Comparison of ENCODE assay signal across 27 cellular contexts in the genomic region with DNA sequence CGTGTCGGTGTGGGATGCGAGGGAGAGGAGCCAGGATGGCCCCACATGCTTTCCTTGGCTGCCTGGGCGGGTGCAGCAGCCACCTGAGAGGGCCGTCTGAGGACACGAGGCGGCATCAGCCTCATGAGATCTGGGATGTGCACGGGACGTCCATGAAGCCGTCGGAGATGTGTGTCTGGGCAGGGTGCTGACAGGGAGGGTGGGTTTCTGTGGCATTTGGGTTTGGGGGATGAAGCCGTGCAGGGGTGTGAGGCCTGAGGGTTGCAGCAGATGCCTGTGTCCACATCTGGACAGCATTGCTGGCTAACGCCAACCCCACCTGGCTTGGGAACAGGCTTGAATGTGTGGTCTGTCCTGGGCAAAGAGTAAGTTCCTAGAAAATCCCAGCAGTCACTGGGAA.
A peak's percentile ranks its signal among the peaks of the same experiment; 100 is the strongest.
DNase-seq lines count a peak whose midpoint lies in the region; ATAC-seq, FAIRE-seq and TF ChIP-seq lines count a peak whose summit lies in the region.
"Had no signal": no experiment of that assay in that cellular context is flagged by ENCODE, and none has a peak within 500 bp of the region (broad histone marks: within the 10 kb centered on the region; RNA-seq: fewer than 3 reads in every experiment).

No MANE protein-coding gene starts in this region.

- H3K9me3 ChIP-seq in osteoblast (ENCODE audit: low read depth, low read length) (no peaks in the 10 kb centered on the region), pancreas (no peaks in the 10 kb centered on the region)
- H3K9me3 ChIP-seq: BLaER1, thyroid gland, vagina had no signal

- no peaks in the 10 kb centered on the region for H4K20me1 ChIP-seq in osteoblast (ENCODE audit: insufficient read depth, low read length)
- H4K20me1 ChIP-seq: BLaER1 had no signal

- H3K79me2 ChIP-seq in osteoblast (ENCODE audit: insufficient read depth, low read length): no peaks in the 10 kb centered on the region

- H2AFZ ChIP-seq in osteoblast (ENCODE audit: low read length): no peak overlapping the region
- H2AFZ ChIP-seq: PC-9 had no signal

- no peak overlapping the region for H3K27ac ChIP-seq in coronary artery
- H3K27ac ChIP-seq in osteoblast (ENCODE audit: low read depth, low read length): no peak overlapping the region
- H3K27ac ChIP-seq in pancreas: no peak overlapping the region
- H3K27ac ChIP-seq: BLaER1, esophagus muscularis mucosa, PC-9, skin epidermis, thyroid gland, vagina had no signal

- 71 to 86% methylated on average over 13 of the region's 13 CpGs for WGBS in pancreas, 2 donors

- intact Hi-C loops in pancreas (cut with DNase I): no loop called here

- H3K36me3 ChIP-seq in osteoblast (ENCODE audit: insufficient read depth, low read length) (no peaks in the 10 kb centered on the region), pancreas (no peaks in the 10 kb centered on the region)
- H3K36me3 ChIP-seq: BLaER1, esophagus muscularis mucosa, thyroid gland, vagina had no signal

- FAIRE-seq in pancreas (lab: Jason Lieb, UNC): no peak
- FAIRE-seq: endometrium, GM12878, kidney had no signal

- no peak overlapping the region for H3K4me3 ChIP-seq in coronary artery
- H3K4me3 ChIP-seq in osteoblast (ENCODE audit: insufficient read depth, low read length): no peak overlapping the region
- no peak overlapping the region for H3K4me3 ChIP-seq in pancreas
- H3K4me3 ChIP-seq: BLaER1, esophagus muscularis mucosa, GM12878, PC-9, skin epidermis, thyroid gland, vagina had no signal

- no peak for ATAC-seq in stimulated activated naive CD8-positive, alpha-beta T cell treated with anti-CD3 and anti-CD28 coated beads, Interleukin-15, amount 100 ng/mL, for 72 hours
- no peak for ATAC-seq in stimulated activated naive CD8-positive, alpha-beta T cell treated with anti-CD3 and anti-CD28 coated beads, Interleukin-15, Interleukin-2, amounts not matched to agents 100 U/mL and 50 U/mL, for 24 hours
- ATAC-seq in pancreas (no peak), GM19351 (IDR thresholded peaks at IDR 0.05; ENCODE audit: unreplicated experiment) (no peak)
- ATAC-seq: activated CD4-positive, CD25-positive, alpha-beta regulatory T cell treated with anti-CD3 and anti-CD28 coated beads, Interleukin-2, amount 50 U/mL, for 24 hours; GM12878 had no signal

- no peak overlapping the region for H3K4me2 ChIP-seq in osteoblast (ENCODE audit: insufficient read depth, low read length)
- H3K4me2 ChIP-seq: BLaER1, PC-9 had no signal

- no peaks in the 10 kb centered on the region for H3K4me1 Mint-ChIP-seq in stimulated activated naive CD8-positive, alpha-beta T cell treated with anti-CD3 and anti-CD28 coated beads, Interleukin-15, amount 100 ng/mL, for 72 hours
- H3K4me1 Mint-ChIP-seq: mesothelial cell of epicardium had no signal

- no peaks in the 10 kb centered on the region for H3K27me3 ChIP-seq in osteoblast (ENCODE audit: insufficient read depth, low read length)
- no peaks in the 10 kb centered on the region for H3K27me3 ChIP-seq in pancreas
- H3K27me3 ChIP-seq: BLaER1, thyroid gland, vagina had no signal

- peaks cover 8% of the 10 kb centered on the region for H3K27me3 Mint-ChIP-seq in stimulated activated naive CD8-positive, alpha-beta T cell treated with anti-CD3 and anti-CD28 coated beads, Interleukin-15, amount 100 ng/mL, for 72 hours

- no peak for TF ChIP-seq CTCF in coronary artery (IDR thresholded peaks at IDR 0.05)
- no peak for TF ChIP-seq CTCF in osteoblast (IDR thresholded peaks at IDR 0.05; ENCODE audit: extremely low read depth, low read depth, low read length)
- TF ChIP-seq CTCF in pancreas (IDR thresholded peaks at IDR 0.05): no peak

- H3K27ac Mint-ChIP-seq in stimulated activated naive CD8-positive, alpha-beta T cell treated with anti-CD3 and anti-CD28 coated beads, Interleukin-15, amount 100 ng/mL, for 72 hours: peak overlapping the region; percentile 48 to 53
- H3K27ac Mint-ChIP-seq: mesothelial cell of epicardium had no signal

- no peak for DNase-seq in stimulated activated naive CD8-positive, alpha-beta T cell treated with anti-CD3 and anti-CD28 coated beads, Interleukin-15, amount 100 ng/mL, for 72 hours
- no peak for DNase-seq in stimulated activated naive CD8-positive, alpha-beta T cell treated with anti-CD3 and anti-CD28 coated beads, Interleukin-15, Interleukin-2, amounts not matched to agents 100 U/mL and 50 U/mL, for 24 hours
- peak; percentile 52 for DNase-seq in coronary artery (ENCODE audit: low spot score)
- peak; percentile 17 for DNase-seq in osteoblast (ENCODE audit: insufficient read length, low spot score, missing footprints)
- no peak for DNase-seq in pancreas
- DNase-seq in dedifferentiated amniotic fluid mesenchymal stem cell (ENCODE audit: extremely low spot score): no peak
- DNase-seq: activated CD4-positive, alpha-beta T cell treated with anti-CD3 and anti-CD28 coated beads, Interleukin-2, amount 50 U/mL, for 4 hours; dermis blood vessel endothelial cell; DMS153; foreskin fibroblast; HCEC 1CT; Kasumi-1; kidney; NCI-H1417; NCI-H2029; PC-9; SHP77; thyroid gland had no signal

- no peaks in the 10 kb centered on the region for H3K9me3 Mint-ChIP-seq in stimulated activated naive CD8-positive, alpha-beta T cell treated with anti-CD3 and anti-CD28 coated beads, Interleukin-15, amount 100 ng/mL, for 72 hours
- H3K9me3 Mint-ChIP-seq: mesothelial cell of epicardium had no signal

- H3K4me1 ChIP-seq in osteoblast (ENCODE audit: insufficient read depth, low read length) (no peaks in the 10 kb centered on the region), pancreas (no peaks in the 10 kb centered on the region)
- H3K4me1 ChIP-seq: esophagus muscularis mucosa, thyroid gland, vagina had no signal

- no peak overlapping the region for H3K4me3 Mint-ChIP-seq in stimulated activated naive CD8-positive, alpha-beta T cell treated with anti-CD3 and anti-CD28 coated beads, Interleukin-15, amount 100 ng/mL, for 72 hours
- H3K4me3 Mint-ChIP-seq: mesothelial cell of epicardium had no signal

Comparison
In these comparisons a context has a peak if more than half of its experiments do, and no peak if none do; other contexts are left out.
1. DNase-seq: peak in coronary artery (single experiment) and osteoblast (single experiment); none in stimulated activated naive CD8-positive, alpha-beta T cell treated with anti-CD3 and anti-CD28 coated beads, Interleukin-15, amount 100 ng/mL, for 72 hours (0 of 2), stimulated activated naive CD8-positive, alpha-beta T cell treated with anti-CD3 and anti-CD28 coated beads, Interleukin-15, Interleukin-2, amounts not matched to agents 100 U/mL and 50 U/mL, for 24 hours (single experiment), pancreas (0 of 6) and dedifferentiated amniotic fluid mesenchymal stem cell (single experiment).